8 cellular contexts compared by ENCODE assay signal in the genomic region with DNA sequence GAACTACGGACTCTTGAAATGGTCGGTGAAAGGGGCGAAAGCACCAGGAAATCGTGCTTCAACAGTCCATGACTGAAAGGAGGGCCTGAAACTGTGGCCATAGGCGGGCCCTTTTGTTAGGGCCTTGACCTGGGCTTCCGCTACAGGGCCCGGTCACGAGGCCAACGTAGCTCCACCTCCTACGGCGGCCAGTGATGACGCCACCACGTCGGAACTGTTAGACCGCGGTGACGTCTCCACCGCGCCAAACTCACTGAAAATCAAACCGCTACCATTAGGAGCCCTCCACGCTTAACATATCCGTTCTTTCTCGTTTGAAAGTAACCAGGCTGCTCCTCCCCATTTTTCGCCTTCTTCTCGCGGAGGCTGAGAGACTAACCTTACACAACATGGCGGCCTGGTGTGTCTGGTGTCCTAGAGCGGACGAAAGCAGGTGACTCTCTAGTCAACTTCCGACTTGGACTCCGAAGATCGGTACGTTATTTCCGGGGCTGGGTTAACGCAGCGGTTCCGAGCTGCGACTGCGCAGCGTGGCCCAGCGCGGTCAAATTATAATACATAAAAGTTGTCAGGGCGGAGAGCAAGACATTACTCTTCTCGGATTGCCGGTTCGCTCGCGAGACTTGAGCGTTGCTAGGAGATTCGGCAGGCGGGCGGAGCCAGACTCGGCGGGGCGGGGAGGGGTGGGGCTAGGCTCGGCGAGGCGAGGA. TPM values are rescaled to one million over a fixed set of nuclear protein-coding genes. Genes with fewer than 3 reads are reported as not detected.
DNase-seq lines count a peak whose midpoint lies in the region; ATAC-seq and TF ChIP-seq lines count a peak whose summit lies in the region.

No MANE protein-coding gene starts in this region.

- no peak for TF ChIP-seq CTCF in BE2C (IDR thresholded peaks at IDR 0.05; ENCODE audit: low read depth, low read length)
- TF ChIP-seq CTCF in choroid plexus epithelial cell (conservative IDR thresholded peaks at IDR 0.05; ENCODE audit: low read depth, low read length) = no peak
- TF ChIP-seq CTCF in kidney epithelial cell (IDR thresholded peaks at IDR 0.05; ENCODE audit: insufficient read depth, low read length, poor library complexity, severe bottlenecking) = no peak

- ATAC-seq in HG03432 (IDR thresholded peaks at IDR 0.05; ENCODE audit: unreplicated experiment) = peak; percentile 81

- H3K36me3 ChIP-seq in BE2C = peaks cover 5% of the 10 kb centered on the region
- H3K36me3 ChIP-seq in kidney epithelial cell (ENCODE audit: control insufficient read depth, insufficient read depth, low read length) = no peaks in the 10 kb centered on the region

- no peaks in the 10 kb centered on the region for H3K27me3 ChIP-seq in BE2C
- H3K27me3 ChIP-seq in kidney epithelial cell (ENCODE audit: control insufficient read depth, insufficient read depth, low read length) = no peaks in the 10 kb centered on the region

- H3K9me3 ChIP-seq in BE2C = no peaks in the 10 kb centered on the region

- DNase-seq in BE2C (peak; percentile 98), GM19238 (ENCODE audit: insufficient read length, low spot score) (peak; percentile 67), NCI-H460 (ENCODE audit: extremely low read depth, low read depth) (peak; percentile 100), choroid plexus epithelial cell (ENCODE audit: low read depth) (peak; percentile 100), kidney epithelial cell (ENCODE audit: low read depth) (peak; percentile 95)
- peak; percentile 97 for DNase-seq in activated CD4-positive, alpha-beta T cell treated with anti-CD3 and anti-CD28 coated beads for 1 hour
- DNase-seq in stimulated activated CD4-positive, alpha-beta T cell treated with anti-CD3 and anti-CD28 coated beads, Interleukin-15, amount 100 ng/mL, for 24 hours = peak; percentile 96

- H3K4me1 ChIP-seq in BE2C = no peaks in the 10 kb centered on the region

- H3K4me3 ChIP-seq in BE2C (ENCODE audit: low read depth, low read length) (peak overlapping the region; percentile 97), choroid plexus epithelial cell (ENCODE audit: low read depth, low read length) (peak overlapping the region; percentile 83), kidney epithelial cell (ENCODE audit: low read depth, low read length) (peak overlapping the region; percentile 89)

RNA-seq across cellular contexts. Expression of a gene that starts 0.4 kb away (rescaled TPM):
- polyA plus RNA-seq in BE2C (2012; ENCODE audit: insufficient read depth, insufficient read length, low read depth) = 98.7 TPM
- 644 and 1,006 TPM in 2 replicates for total RNA-seq in NCI-H460 (2014; rRNA removed; shearing (Covaris generic))
- polyA plus RNA-seq in NCI-H460 (2014; cell fraction: nucleus; rRNA removed) = 314 and 375 TPM in 2 replicates
- 68.7 and 98.0 TPM in 2 replicates for total RNA-seq in kidney epithelial cell

RNA-seq across cellular contexts. Expression of a gene that starts 23.9 kb away (rescaled TPM):
- 65.0 TPM for polyA plus RNA-seq in BE2C (2012; ENCODE audit: insufficient read depth, insufficient read length, low read depth)
- total RNA-seq in NCI-H460 (2014; rRNA removed; shearing (Covaris generic)) = 45.5 and 55.1 TPM in 2 replicates
- 32.6 and 33.8 TPM in 2 replicates for polyA plus RNA-seq in NCI-H460 (2014; cell fraction: nucleus; rRNA removed)
- total RNA-seq in kidney epithelial cell = 19.4 and 21.0 TPM in 2 replicates

Comparison
In these comparisons a context has a peak if more than half of its experiments do, and no peak if none do; other contexts are left out.
1. Peak in every context shown above with its lines: DNase-seq, ATAC-seq and H3K4me3 ChIP-seq.